In genomic region chr3:121852256-121852655, GRCh38 we compare ENCODE assay signal across 27 cellular contexts.
"Had no signal": no experiment of that assay in that cellular context is flagged by ENCODE, and none has a peak within 500 bp of the region (broad histone marks: within the 10 kb centered on the region; RNA-seq: fewer than 3 reads in every experiment).

No MANE protein-coding gene starts in this region.

- FAIRE-seq: frontal cortex, islet of Langerhans, TTC549 had no signal

- H3K4me1 ChIP-seq: neural progenitor cell, right atrium auricular region, suprapubic skin, tibial artery, upper lobe of right lung had no signal

- H3K36me3 ChIP-seq: neural progenitor cell, right atrium auricular region, suprapubic skin, upper lobe of right lung had no signal

- H2AFZ ChIP-seq: neural progenitor cell had no signal

- H3K4me2 ChIP-seq: neural progenitor cell had no signal

- H3K9me3 ChIP-seq: right atrium auricular region, suprapubic skin, tibial artery, upper lobe of right lung had no signal

- DNase-seq: activated CD4-positive, alpha-beta T cell treated with anti-CD3 and anti-CD28 coated beads for 4 hours; activated CD4-positive, alpha-beta T cell treated with anti-CD3 and anti-CD28 coated beads, Interleukin-2, amount 50 U/mL, for 4 hours; activated effector memory CD4-positive, alpha-beta T cell treated with Interleukin-2 at 50 U/mL for 16 hours; activated naive CD4-positive, alpha-beta T cell treated with Interleukin-2 at 50 U/mL for 16 hours; activated T-cell treated with anti-CD3 and anti-CD28 coated beads for 4 hours; anterior cingulate cortex; dorsolateral prefrontal cortex; effector memory CD4-positive, alpha-beta T cell; left cardiac atrium; left ventricle myocardium superior; midbrain; naive thymus-derived CD8-positive, alpha-beta T cell; stimulated activated CD4-positive, alpha-beta T cell treated with anti-CD3 and anti-CD28 coated beads, Interleukin-15, amount 100 ng/mL, for 24 hours; stimulated activated CD4-positive, alpha-beta T cell treated with anti-CD3 and anti-CD28 coated beads, Interleukin-2, amount 100 ng/mL, for 24 hours; stimulated activated naive CD4-positive, alpha-beta T cell; T-helper 9 cell; tibial artery; upper lobe of right lung had no signal

- H3K4me3 ChIP-seq: coronary artery, dorsolateral prefrontal cortex, neural progenitor cell, right atrium auricular region, suprapubic skin, tibial artery, upper lobe of right lung had no signal

- H3K9ac ChIP-seq: neural progenitor cell had no signal

- H3K27me3 ChIP-seq: dorsolateral prefrontal cortex, neural progenitor cell, right atrium auricular region, suprapubic skin, tibial artery, upper lobe of right lung had no signal

- H3K27ac ChIP-seq: coronary artery, dorsolateral prefrontal cortex, neural progenitor cell, right atrium auricular region, suprapubic skin, tibial artery, upper lobe of right lung, VCaP had no signal

- ATAC-seq: esophagus mucosa; left cardiac atrium; left ventricle myocardium superior; naive thymus-derived CD8-positive, alpha-beta T cell; upper lobe of right lung had no signal
